ENCODE assay signal across 19 cellular contexts in the genomic region with DNA sequence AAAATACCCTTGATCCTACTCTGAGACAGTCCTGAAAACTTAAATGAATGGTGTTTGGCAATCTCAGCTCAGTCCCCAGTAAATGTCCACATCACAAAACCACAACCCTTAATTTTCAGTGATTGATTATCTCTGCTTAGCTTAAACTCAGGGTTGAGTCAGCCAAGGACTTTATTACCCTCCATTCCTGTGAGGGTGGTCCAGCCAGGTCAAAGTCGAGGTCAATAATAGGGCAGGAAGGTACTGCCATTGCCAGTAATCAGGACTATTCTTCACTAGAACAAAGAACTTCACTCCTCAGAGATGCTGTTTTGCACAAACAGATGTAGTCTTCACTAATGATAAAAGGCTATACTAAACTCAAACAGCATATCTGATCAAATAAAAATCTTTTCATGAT.
DNase-seq lines count a peak whose midpoint lies in the region; ATAC-seq and TF ChIP-seq lines count a peak whose summit lies in the region.
"Had no signal": no experiment of that assay in that cellular context is flagged by ENCODE, and none has a peak within 500 bp of the region (broad histone marks: within the 10 kb centered on the region; RNA-seq: fewer than 3 reads in every experiment).

No MANE protein-coding gene starts in this region.

- H3K18ac ChIP-seq in H9 (ENCODE audit: insufficient read length, low read depth, low read length) = no peak overlapping the region

- H3K79me2 ChIP-seq in H9 (ENCODE audit: insufficient read depth, low read length) = no peaks in the 10 kb centered on the region
- H3K79me2 ChIP-seq in osteoblast (ENCODE audit: insufficient read depth, low read length) = no peaks in the 10 kb centered on the region

- no peaks in the 10 kb centered on the region for H3K79me1 ChIP-seq in H9 (ENCODE audit: insufficient read depth, low read depth, low read length, poor library complexity, severe bottlenecking)

- H3K4me3 ChIP-seq in iPS-20b (ENCODE audit: low read length) = peak overlapping the region; percentile 55
- no peak overlapping the region for H3K4me3 ChIP-seq in osteoblast (ENCODE audit: insufficient read depth, low read length)
- H3K4me3 ChIP-seq: A549, Peyer's patch had no signal

- H3K56ac ChIP-seq in H9 (ENCODE audit: insufficient read length, low read depth, low read length) = no peak overlapping the region

- H2AFZ ChIP-seq in H9 (ENCODE audit: low read length) = no peak overlapping the region
- no peak overlapping the region for H2AFZ ChIP-seq in osteoblast (ENCODE audit: low read length)

- H3K36me3 ChIP-seq in iPS-20b (ENCODE audit: insufficient read depth, low read depth, low read length) = no peaks in the 10 kb centered on the region
- no peaks in the 10 kb centered on the region for H3K36me3 ChIP-seq in osteoblast (ENCODE audit: insufficient read depth, low read length)
- H3K36me3 ChIP-seq: Peyer's patch had no signal

- H3T11ph ChIP-seq in H9 (ENCODE audit: low read length) = peak overlapping the region; percentile 45

- no peak overlapping the region for H3K14ac ChIP-seq in H9 (ENCODE audit: insufficient read depth, low read length)

- peak overlapping the region; percentile 14 to 65; a peak in 4 of 5 replicates for H3K4me3 Mint-ChIP-seq in H9
- H3K4me3 Mint-ChIP-seq: CD14-positive monocyte had no signal

- H2BK12ac ChIP-seq in H9 (ENCODE audit: insufficient read length, low read depth, low read length) = peak overlapping the region; percentile 47

- H2BK20ac ChIP-seq in H9 (ENCODE audit: low read depth, low read length, poor library complexity, severe bottlenecking) = peak overlapping the region; percentile 93

- no peaks in the 10 kb centered on the region for H3K9me3 Mint-ChIP-seq in H9

- H4K20me1 ChIP-seq in H9 (ENCODE audit: control insufficient read depth, insufficient read depth, insufficient read length) (no peaks in the 10 kb centered on the region), osteoblast (ENCODE audit: insufficient read depth, low read length) (no peaks in the 10 kb centered on the region)

- no peak overlapping the region for H2BK5ac ChIP-seq in H9 (ENCODE audit: insufficient read length, low read length)

- peaks cover 27 to 31% of the 10 kb centered on the region in 2 experiments for H3K4me1 Mint-ChIP-seq in H9
- H3K4me1 Mint-ChIP-seq: CD14-positive monocyte had no signal

- H3K4me2 ChIP-seq in H9 (ENCODE audit: insufficient read depth, insufficient read length, low read length) = peak overlapping the region; percentile 14
- no peak overlapping the region for H3K4me2 ChIP-seq in osteoblast (ENCODE audit: insufficient read depth, low read length)
- H3K4me2 ChIP-seq: A549 had no signal

- H2BK120ac ChIP-seq in H9 (ENCODE audit: low read depth, low read length, poor library complexity, severe bottlenecking) = no peak overlapping the region

- no peak overlapping the region for H2AK5ac ChIP-seq in H9 (ENCODE audit: insufficient read length, low read length)

- DNase-seq in H9 (no peak), NCI-H2227 treated with DMSO at 0.1 percent for 48 hours (lab: John Stamatoyannopoulos, UW) (peak; percentile 47), osteoblast (ENCODE audit: insufficient read length, low spot score, missing footprints) (peak; percentile 2), NCI-H2196 treated with DMSO at 0.1 percent for 48 hours (lab: John Stamatoyannopoulos, UW; ENCODE audit: unreplicated experiment) (no peak), NCI-H2081 treated with DMSO at 0.1 percent for 48 hours (lab: John Stamatoyannopoulos, UW) (no peak)
- DNase-seq: Caco-2, DMS53, Karpas-422, MM.1S, NCI-H1105 treated with DMSO at 0.1 percent for 48 hours, NCI-H187, NCI-H510A treated with DMSO at 0.1 percent for 48 hours, Peyer's patch, SHP77 treated with DMSO at 0.1 percent for 48 hours had no signal

- H3K9me3 ChIP-seq in H9 (ENCODE audit: control insufficient read depth, low read depth, low read length) (no peaks in the 10 kb centered on the region), iPS-20b (ENCODE audit: insufficient read depth, low read depth, low read length) (no peaks in the 10 kb centered on the region), osteoblast (ENCODE audit: low read depth, low read length) (peaks cover 2% of the 10 kb centered on the region)
- H3K9me3 ChIP-seq: A549, Caco-2, Peyer's patch had no signal

- no peaks in the 10 kb centered on the region for H3K27me3 ChIP-seq in H9 (ENCODE audit: insufficient read depth, low read length)
- no peaks in the 10 kb centered on the region for H3K27me3 ChIP-seq in iPS-20b (ENCODE audit: insufficient read depth, low read length)
- no peaks in the 10 kb centered on the region for H3K27me3 ChIP-seq in osteoblast (ENCODE audit: insufficient read depth, low read length)
- H3K27me3 ChIP-seq: Peyer's patch had no signal

- H3K23me2 ChIP-seq in H9 (ENCODE audit: insufficient read length, low read depth, low read length, poor library complexity, severe bottlenecking) = no peaks in the 10 kb centered on the region

- H3K23ac ChIP-seq in H9 (ENCODE audit: insufficient read length, low read depth, low read length) = no peak overlapping the region

- TF ChIP-seq CTCF in H9 (conservative IDR thresholded peaks at IDR 0.05) = no peak
- TF ChIP-seq CTCF in osteoblast (IDR thresholded peaks at IDR 0.05; ENCODE audit: extremely low read depth, low read depth, low read length) = no peak

- ATAC-seq in HG02588 (IDR thresholded peaks at IDR 0.05; ENCODE audit: unreplicated experiment) = no peak
- ATAC-seq: A549, HepG2 had no signal

- H3K27me3 Mint-ChIP-seq in H9 (ENCODE audit: low read depth) = no peaks in the 10 kb centered on the region

- H4K5ac ChIP-seq in H9 (ENCODE audit: insufficient read length, low read depth, low read length) = no peak overlapping the region

- peaks cover 0 to under 1% (median 0%) of the 10 kb centered on the region in 3 experiments; a peak in 1 of 7 replicates for H3K36me3 Mint-ChIP-seq in H9 (ENCODE audit: insufficient read depth in 1 of 3, low read depth in 3 of 3)
- H3K36me3 Mint-ChIP-seq: CD14-positive monocyte had no signal

- H4K91ac ChIP-seq in H9 (ENCODE audit: insufficient read length, low read depth, low read length) = no peak overlapping the region

- peaks cover 6% of the 10 kb centered on the region; the same call in 1 of the 2 replicates for H3K4me1 ChIP-seq in H9 (ENCODE audit: insufficient read depth, low read length)
- H3K4me1 ChIP-seq in iPS-20b (ENCODE audit: insufficient read depth, low read length) = peaks cover 31% of the 10 kb centered on the region
- no peaks in the 10 kb centered on the region for H3K4me1 ChIP-seq in osteoblast (ENCODE audit: insufficient read depth, low read length)
- H3K4me1 ChIP-seq: A549, Peyer's patch had no signal

- peak overlapping the region; percentile 84 to 99 (median 97) for H3K27ac Mint-ChIP-seq in H9
- H3K27ac Mint-ChIP-seq: CD14-positive monocyte had no signal

- no peak overlapping the region for H2BK15ac ChIP-seq in H9 (ENCODE audit: low read depth, low read length)

- no peak overlapping the region for H3K4ac ChIP-seq in H9 (ENCODE audit: low read depth, low read length)

- no peak overlapping the region for H3K9ac ChIP-seq in H9 (ENCODE audit: extremely low read depth, insufficient read length, low read length)
- peak overlapping the region; percentile 38; the same call in 1 of the 2 replicates for H3K9ac ChIP-seq in iPS-20b (ENCODE audit: low read depth, low read length)

- no CpG with 5 or more reads among the region's 1 CpG for WGBS in H9 (ENCODE audit: extremely low coverage, insufficient read length, low lambda C conversion rate)

- H3K27ac ChIP-seq in H9 (ENCODE audit: insufficient read length, low read depth, low read length) (peak overlapping the region; percentile 32), iPS-20b (ENCODE audit: low read length) (peak overlapping the region; percentile 45), osteoblast (ENCODE audit: low read depth, low read length) (no peak overlapping the region)
- H3K27ac ChIP-seq: A549, Peyer's patch had no signal

- no peak overlapping the region for H4K8ac ChIP-seq in H9 (replicated peaks; ENCODE audit: insufficient read length, low read depth, low read length)

Comparison
In these comparisons a context has a peak if more than half of its experiments do, and no peak if none do; other contexts are left out.
1. DNase-seq: peak in NCI-H2227 treated with DMSO at 0.1 percent for 48 hours (single experiment) and osteoblast (single experiment); none in H9 (single experiment), NCI-H2196 treated with DMSO at 0.1 percent for 48 hours (single experiment) and NCI-H2081 treated with DMSO at 0.1 percent for 48 hours (single experiment).